23 cellular contexts compared by ENCODE assay signal in the genomic region with DNA sequence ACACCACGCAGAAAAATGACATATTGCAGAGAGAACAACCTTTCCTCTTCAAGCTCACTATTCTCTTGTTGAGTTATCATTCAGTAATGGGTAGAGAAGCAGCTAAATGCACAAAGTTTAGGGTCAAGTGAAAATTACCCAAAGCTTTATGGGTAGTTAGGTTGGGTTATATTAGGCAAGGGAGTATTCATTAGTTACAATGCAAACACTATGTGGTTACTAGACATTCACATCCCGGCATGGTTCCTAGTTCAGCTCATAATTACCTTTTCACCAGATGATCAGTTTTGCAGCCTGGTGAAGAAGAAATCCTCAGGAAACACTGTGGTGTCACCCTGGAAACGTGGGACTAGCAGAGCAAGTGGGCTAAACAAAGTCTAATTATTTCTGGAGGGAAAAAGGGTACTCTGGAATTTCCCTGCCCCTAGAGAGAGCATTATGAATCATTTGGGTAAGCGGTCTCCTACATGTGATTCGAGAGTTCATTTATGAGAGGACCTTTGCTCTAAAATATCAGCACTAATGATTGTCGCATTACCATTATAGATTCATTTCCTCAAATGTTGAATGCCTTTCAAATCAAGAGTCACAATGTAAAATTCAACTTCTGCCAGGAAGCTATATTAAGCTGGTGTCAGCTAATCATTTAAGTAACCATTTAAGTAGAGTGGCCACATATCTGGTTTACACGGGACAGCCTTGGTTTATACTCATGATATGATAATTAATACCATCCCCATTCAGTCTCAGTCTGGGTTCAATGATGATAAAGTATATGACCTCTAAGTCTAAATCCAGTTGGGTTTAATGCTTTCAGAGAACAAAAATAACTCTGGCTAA.
DNase-seq lines count a peak whose midpoint lies in the region; ATAC-seq lines count a peak whose summit lies in the region.
"Had no signal": no experiment of that assay in that cellular context is flagged by ENCODE, and none has a peak within 500 bp of the region (broad histone marks: within the 10 kb centered on the region; RNA-seq: fewer than 3 reads in every experiment).

No MANE protein-coding gene starts in this region.

- H3K4me3 ChIP-seq in H7 (ENCODE audit: insufficient read depth, low read depth, low read length): no peak overlapping the region
- H3K4me3 ChIP-seq: GM23338, K562, lower lobe of right lung, right atrium auricular region, transverse colon had no signal

- H3K27me3 Mint-ChIP-seq in activated T-helper 1 cell treated with anti-CD3 and anti-CD28 coated beads, Interleukin-12 subunit alpha, Interleukin-12 subunit beta, Interleukin-2, Interleukin-4 antibody, amounts not matched to agents 30 ng/mL and 10 ng/mL and 1 ng/mL, durations not matched to agents 14 hours and 24 hours and 36 hours (ENCODE audit: insufficient read depth): no peaks in the 10 kb centered on the region
- H3K27me3 Mint-ChIP-seq: activated T-cell treated with anti-CD3 and anti-CD28 coated beads, Interleukin-2, amount 50 U/mL, for 24 hours; CD4-positive, CD25-positive, alpha-beta regulatory T cell; central memory CD8-positive, alpha-beta T cell had no signal

- H3K9me3 Mint-ChIP-seq in activated T-helper 1 cell treated with anti-CD3 and anti-CD28 coated beads, Interleukin-12 subunit alpha, Interleukin-12 subunit beta, Interleukin-2, Interleukin-4 antibody, amounts not matched to agents 30 ng/mL and 10 ng/mL and 1 ng/mL, durations not matched to agents 14 hours and 24 hours and 36 hours: peaks cover 3% of the 10 kb centered on the region

- no peaks in the 10 kb centered on the region for H3K4me1 Mint-ChIP-seq in activated T-helper 1 cell treated with anti-CD3 and anti-CD28 coated beads, Interleukin-12 subunit alpha, Interleukin-12 subunit beta, Interleukin-2, Interleukin-4 antibody, amounts not matched to agents 30 ng/mL and 10 ng/mL and 1 ng/mL, durations not matched to agents 14 hours and 24 hours and 36 hours (ENCODE audit: low read depth)
- H3K4me1 Mint-ChIP-seq: CD4-positive, CD25-positive, alpha-beta regulatory T cell; central memory CD8-positive, alpha-beta T cell; endodermal cell; nephron had no signal

- H3K27ac Mint-ChIP-seq in activated T-helper 1 cell treated with anti-CD3 and anti-CD28 coated beads, Interleukin-12 subunit alpha, Interleukin-12 subunit beta, Interleukin-2, Interleukin-4 antibody, amounts not matched to agents 30 ng/mL and 10 ng/mL and 1 ng/mL, durations not matched to agents 14 hours and 24 hours and 36 hours: no peak overlapping the region
- H3K27ac Mint-ChIP-seq: activated T-cell treated with anti-CD3 and anti-CD28 coated beads, Interleukin-2, amount 50 U/mL, for 24 hours; endodermal cell; GM23338; nephron had no signal

- DNase-seq in NCI-H748 (lab: John Stamatoyannopoulos, UW; ENCODE audit: unreplicated experiment) (peak; percentile 29), NCI-H748 treated with DMSO at 0.1 percent for 48 hours (lab: John Stamatoyannopoulos, UW) (no peak), CD1c-positive myeloid dendritic cell (ENCODE audit: extremely low spot score) (no peak), dermis blood vessel endothelial cell (no peak), H7 (no peak)
- DNase-seq in activated T-helper 1 cell treated with anti-CD3 and anti-CD28 coated beads, Interleukin-12 subunit alpha, Interleukin-12 subunit beta, Interleukin-2, Interleukin-4 antibody, amounts not matched to agents 30 ng/mL and 10 ng/mL and 1 ng/mL, durations not matched to agents 14 hours and 24 hours and 36 hours (ENCODE audit: low spot score): no peak
- DNase-seq: 8988T; activated T-cell treated with anti-CD3 and anti-CD28 coated beads, Interleukin-2, amount 50 U/mL, for 24 hours; CD4-positive, CD25-positive, alpha-beta regulatory T cell; EL; endodermal cell; foreskin fibroblast; lower lobe of right lung; NCI-H2227 treated with DMSO at 0.1 percent for 48 hours; stimulated activated CD4-positive, alpha-beta T cell treated with anti-CD3 and anti-CD28 coated beads, Interleukin-1b, Interleukin-23, amount 100 ng/mL, for 48 hours; transverse colon had no signal

- H3K27me3 ChIP-seq in H7 (ENCODE audit: control insufficient read depth, insufficient read depth, low read length): no peaks in the 10 kb centered on the region
- H3K27me3 ChIP-seq: right atrium auricular region, transverse colon had no signal

- ATAC-seq in GM21786 (IDR thresholded peaks at IDR 0.05; ENCODE audit: unreplicated experiment) (peak; percentile 47), HG03108 (IDR thresholded peaks at IDR 0.05; ENCODE audit: unreplicated experiment) (peak; percentile 44)
- ATAC-seq: GM23338, K562, lower lobe of right lung had no signal

- no peaks in the 10 kb centered on the region for H3K36me3 Mint-ChIP-seq in activated T-helper 1 cell treated with anti-CD3 and anti-CD28 coated beads, Interleukin-12 subunit alpha, Interleukin-12 subunit beta, Interleukin-2, Interleukin-4 antibody, amounts not matched to agents 30 ng/mL and 10 ng/mL and 1 ng/mL, durations not matched to agents 14 hours and 24 hours and 36 hours (ENCODE audit: low read depth)
- H3K36me3 Mint-ChIP-seq: CD4-positive, CD25-positive, alpha-beta regulatory T cell had no signal

- H3K4me3 Mint-ChIP-seq in activated T-helper 1 cell treated with anti-CD3 and anti-CD28 coated beads, Interleukin-12 subunit alpha, Interleukin-12 subunit beta, Interleukin-2, Interleukin-4 antibody, amounts not matched to agents 30 ng/mL and 10 ng/mL and 1 ng/mL, durations not matched to agents 14 hours and 24 hours and 36 hours: no peak overlapping the region
- H3K4me3 Mint-ChIP-seq: activated T-cell treated with anti-CD3 and anti-CD28 coated beads, Interleukin-2, amount 50 U/mL, for 24 hours; CD4-positive, CD25-positive, alpha-beta regulatory T cell; central memory CD8-positive, alpha-beta T cell; endodermal cell; GM23338; nephron had no signal

- H3K36me3 ChIP-seq in H7 (replicated peaks; ENCODE audit: control insufficient read depth, insufficient read depth, low read length): no peaks in the 10 kb centered on the region
- H3K36me3 ChIP-seq: lower lobe of right lung, right atrium auricular region, transverse colon had no signal

- intact Hi-C loops in activated T-helper 1 cell treated with anti-CD3 and anti-CD28 coated beads, Interleukin-12 subunit alpha, Interleukin-12 subunit beta, Interleukin-2, Interleukin-4 antibody, amounts not matched to agents 30 ng/mL and 10 ng/mL and 1 ng/mL, durations not matched to agents 14 hours and 24 hours and 36 hours (cut with micrococcal nuclease): no loop called here
